24 cellular contexts compared by ENCODE assay signal in the genomic region with DNA sequence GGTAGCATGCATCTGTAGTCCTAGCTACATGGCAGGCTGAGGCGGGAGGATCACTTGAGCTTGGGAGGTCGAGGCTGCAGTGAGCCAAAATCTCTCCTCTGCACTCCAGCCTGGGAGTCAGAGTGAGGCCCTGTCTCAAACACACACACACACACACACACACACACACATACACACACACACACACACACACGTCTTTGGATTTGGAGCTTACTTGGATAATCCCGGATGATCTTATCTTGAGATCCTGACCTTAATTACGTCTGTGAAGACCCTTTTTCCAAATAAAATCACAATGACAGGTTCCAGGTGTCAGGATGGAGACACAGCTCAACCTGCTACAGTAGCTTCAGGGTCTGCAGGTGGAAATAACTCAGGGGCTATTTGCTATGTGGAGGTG. TPM values are rescaled to one million over a fixed set of nuclear protein-coding genes. Genes with fewer than 3 reads are reported as not detected.
"Had no signal": no experiment of that assay in that cellular context is flagged by ENCODE, and none has a peak within 500 bp of the region (broad histone marks: within the 10 kb centered on the region; RNA-seq: fewer than 3 reads in every experiment).

No MANE protein-coding gene starts in this region.

- H3K4me1 ChIP-seq: parathyroid adenoma had no signal

- H3K9me3 Mint-ChIP-seq: effector memory CD8-positive, alpha-beta T cell; mesothelial cell of epicardium; naive B cell; natural killer cell treated with Interleukin-12 subunit alpha and Interleukin-12 subunit beta and Interleukin-15 and Interleukin-18, amount 100 ng/mL, for 72 hours; stimulated activated memory B cell treated with anti-CD40 and anti-IgM and Interleukin-4, amounts not matched to agents 10 μg/mL and 1 μg/mL and 100 μg/mL, for 72 hours; stimulated activated naive CD8-positive, alpha-beta T cell treated with anti-CD3 and anti-CD28 coated beads, Interleukin-15, amount 100 ng/mL, for 72 hours had no signal

- H3K4me3 ChIP-seq: coronary artery, esophagus squamous epithelium, mucosa of descending colon, neural progenitor cell, sigmoid colon, suprapubic skin had no signal

- H3K4me1 Mint-ChIP-seq: stimulated activated memory B cell treated with anti-CD40 and anti-IgM and Interleukin-4, amounts not matched to agents 10 μg/mL and 1 μg/mL and 100 μg/mL, for 72 hours had no signal

- H3K27me3 Mint-ChIP-seq: effector memory CD8-positive, alpha-beta T cell had no signal

- H3K36me3 ChIP-seq: esophagus squamous epithelium, neural progenitor cell, sigmoid colon, suprapubic skin had no signal

- H3K27ac Mint-ChIP-seq: mesothelial cell of epicardium; neural progenitor cell; progenitor cell of endocrine pancreas; stimulated activated memory B cell treated with anti-CD40 and anti-IgM and Interleukin-4, amounts not matched to agents 10 μg/mL and 1 μg/mL and 100 μg/mL, for 72 hours; stimulated activated naive CD8-positive, alpha-beta T cell treated with anti-CD3 and anti-CD28 coated beads, Interleukin-15, amount 100 ng/mL, for 72 hours had no signal

- H3K4me3 Mint-ChIP-seq: effector memory CD8-positive, alpha-beta T cell; naive B cell; natural killer cell treated with Interleukin-12 subunit alpha and Interleukin-12 subunit beta and Interleukin-15 and Interleukin-18, amount 100 ng/mL, for 72 hours; stimulated activated memory B cell treated with anti-CD40 and anti-IgM and Interleukin-4, amounts not matched to agents 10 μg/mL and 1 μg/mL and 100 μg/mL, for 72 hours; stimulated activated naive CD8-positive, alpha-beta T cell treated with anti-CD3 and anti-CD28 coated beads, Interleukin-15, amount 100 ng/mL, for 72 hours had no signal

- ATAC-seq: effector memory CD8-positive, alpha-beta T cell; mucosa of descending colon; natural killer cell treated with Interleukin-12 subunit alpha and Interleukin-12 subunit beta and Interleukin-15 and Interleukin-18, amount 100 ng/mL, for 72 hours; stimulated activated memory B cell treated with anti-CD40 and anti-IgM and Interleukin-4, amounts not matched to agents 10 μg/mL and 1 μg/mL and 100 μg/mL, for 72 hours; stimulated activated naive CD8-positive, alpha-beta T cell treated with anti-CD3 and anti-CD28 coated beads, Interleukin-15, amount 100 ng/mL, for 72 hours had no signal

- H3K27ac ChIP-seq: coronary artery, esophagus squamous epithelium, neural progenitor cell, parathyroid adenoma, sigmoid colon, suprapubic skin had no signal

- DNase-seq: central memory CD4-positive, alpha-beta T cell; dermis blood vessel endothelial cell; effector memory CD8-positive, alpha-beta T cell; erythroblast; esophagus squamous epithelium; foreskin melanocyte; head of caudate nucleus; mesenchymal stem cell; mucosa of descending colon; naive B cell; sigmoid colon; stimulated activated CD4-positive, alpha-beta T cell treated with anti-CD3 and anti-CD28 coated beads, Interleukin-2, amount 100 ng/mL, for 24 hours; stimulated activated CD4-positive, alpha-beta T cell treated with anti-CD3 and anti-CD28 coated beads, Interleukin-4, amount 100 ng/mL, for 24 hours; stimulated activated naive CD8-positive, alpha-beta T cell treated with anti-CD3 and anti-CD28 coated beads, Interleukin-15, amount 100 ng/mL, for 72 hours; trophoblast cell had no signal

- H3K9me3 ChIP-seq: esophagus squamous epithelium, mucosa of descending colon, sigmoid colon, suprapubic skin had no signal

- H3K36me3 Mint-ChIP-seq: mesothelial cell of epicardium; natural killer cell treated with Interleukin-12 subunit alpha and Interleukin-12 subunit beta and Interleukin-15 and Interleukin-18, amount 100 ng/mL, for 72 hours; neural progenitor cell; stimulated activated memory B cell treated with anti-CD40 and anti-IgM and Interleukin-4, amounts not matched to agents 10 μg/mL and 1 μg/mL and 100 μg/mL, for 72 hours had no signal

RNA-seq across cellular contexts. Expression of a gene that starts 1.1 kb away (rescaled TPM):
- total RNA-seq: lung microvascular endothelial cell had no signal
